Comparison of ENCODE assay signal across 21 cellular contexts in the genomic region with DNA sequence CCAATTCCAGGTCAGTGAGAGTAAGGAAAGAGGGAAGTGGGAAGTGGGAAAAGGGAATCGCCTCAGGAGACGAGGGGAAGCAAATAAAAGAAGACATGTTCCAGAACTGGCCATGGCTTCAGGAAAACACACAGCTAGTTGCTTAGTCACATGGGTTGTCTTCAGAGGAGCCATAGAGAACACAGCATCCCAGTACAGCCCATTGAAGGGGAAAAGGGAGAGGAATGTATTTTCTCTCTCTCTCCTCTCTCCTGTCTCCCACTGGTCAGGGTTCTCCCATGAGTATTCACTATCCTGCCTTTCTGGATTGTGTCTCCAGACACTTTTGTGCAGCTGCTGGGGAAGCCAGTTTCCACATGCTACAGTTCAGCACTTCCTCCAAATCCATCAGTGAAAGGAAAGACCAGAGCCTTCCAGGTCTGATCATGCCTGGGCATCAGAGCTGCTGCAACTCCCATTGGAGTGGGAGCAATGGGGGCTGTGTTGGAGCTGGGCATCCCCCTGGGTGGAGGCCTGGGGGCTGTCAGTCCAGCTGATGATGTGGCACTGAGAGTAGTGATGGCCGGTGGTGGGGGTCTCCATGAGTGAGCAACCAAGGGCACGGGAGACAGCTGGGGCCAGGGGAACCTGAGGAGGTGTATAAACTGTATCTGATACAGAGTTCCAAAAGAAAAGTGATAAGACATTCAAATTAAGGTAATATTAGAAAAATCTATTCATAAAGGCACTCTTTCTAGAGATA.
"Had no signal": no experiment of that assay in that cellular context is flagged by ENCODE, and none has a peak within 500 bp of the region (broad histone marks: within the 10 kb centered on the region; RNA-seq: fewer than 3 reads in every experiment).

No MANE protein-coding gene starts in this region.

- H3K27ac ChIP-seq: esophagus squamous epithelium, gastroesophageal sphincter, left lung, psoas muscle, sigmoid colon, skin epidermis had no signal

- H3K4me1 ChIP-seq: esophagus squamous epithelium, gastroesophageal sphincter, psoas muscle, sigmoid colon had no signal

- H3K36me3 ChIP-seq: esophagus squamous epithelium, gastroesophageal sphincter, left lung, sigmoid colon had no signal

- H3K9me3 ChIP-seq: esophagus squamous epithelium, gastroesophageal sphincter, left lung, psoas muscle, sigmoid colon had no signal

- H3K36me3 Mint-ChIP-seq: natural killer cell had no signal

- FAIRE-seq: colon, keratinocyte, urothelium cell line had no signal

- DNase-seq: cerebellar nuclear complex; dermis blood vessel endothelial cell; esophagus squamous epithelium; foreskin fibroblast; glutamatergic neuron; left lung; mesendoderm; natural killer cell; psoas muscle; retina; sigmoid colon; stimulated activated CD4-positive, alpha-beta T cell treated with anti-CD3 and anti-CD28 coated beads, Interleukin-2, amount 100 ng/mL, for 24 hours; stimulated activated CD4-positive, alpha-beta T cell treated with anti-CD3 and anti-CD28 coated beads, Interleukin-4, amount 100 ng/mL, for 4 hours; stimulated activated naive CD4-positive, alpha-beta T cell treated with Interleukin-2 at 50 U/mL for 16 hours; trophoblast cell had no signal

- H3K4me3 Mint-ChIP-seq: natural killer cell had no signal

- H3K27me3 ChIP-seq: esophagus squamous epithelium, gastroesophageal sphincter, left lung, sigmoid colon had no signal

- ATAC-seq: gastroesophageal sphincter, left lung, natural killer cell, psoas muscle had no signal

- H3K27ac Mint-ChIP-seq: natural killer cell had no signal

- H3K4me3 ChIP-seq: esophagus squamous epithelium, gastroesophageal sphincter, left lung, lung, psoas muscle, sigmoid colon, skin epidermis had no signal

- H3K9me3 Mint-ChIP-seq: natural killer cell had no signal
